21 cellular contexts compared by ENCODE assay signal in genomic region chrX:23841847-23842522, GRCh38.
"Had no signal": no experiment of that assay in that cellular context is flagged by ENCODE, and none has a peak within 500 bp of the region (broad histone marks: within the 10 kb centered on the region; RNA-seq: fewer than 3 reads in every experiment).

No MANE protein-coding gene starts in this region.

- DNase-seq: activated B cell treated with CpG ODN at 0.5 μM for 24 hours; activated CD4-positive, alpha-beta T cell treated with anti-CD3 and anti-CD28 coated beads, Interleukin-2, amount 10 ng/mL, durations not matched to agents 24 days and 14 days; activated CD8-positive, alpha-beta memory T cell treated with anti-CD3 and anti-CD28 coated beads, Interleukin-2, amount 50 U/mL, for 4 hours; activated CD8-positive, alpha-beta T cell treated with anti-CD3 and anti-CD28 coated beads, Interleukin-2, amount 10 ng/mL, durations not matched to agents 7 days and 5 days; activated naive CD8-positive, alpha-beta T cell treated with anti-CD3 and anti-CD28 coated beads, Interleukin-2, amount 10 ng/mL, durations not matched to agents 7 days and 5 days; activated T-cell treated with anti-CD3 and anti-CD28 coated beads, Interleukin-2, amount 50 U/mL, for 48 hours; brain microvascular endothelial cell; effector memory CD4-positive, alpha-beta T cell; gastrocnemius medialis; islet precursor cell; ovary; sigmoid colon; spleen; upper lobe of left lung had no signal

- H3K4me1 ChIP-seq: gastrocnemius medialis, sigmoid colon had no signal

- H3K27me3 Mint-ChIP-seq: activated B cell treated with CpG ODN at 0.5 μM for 24 hours; activated CD4-positive, alpha-beta T cell treated with anti-CD3 and anti-CD28 coated beads, Interleukin-2, amount 10 ng/mL, durations not matched to agents 24 days and 14 days; activated naive CD8-positive, alpha-beta T cell treated with anti-CD3 and anti-CD28 coated beads, Interleukin-2, amount 10 ng/mL, durations not matched to agents 7 days and 5 days; central memory CD8-positive, alpha-beta T cell; stimulated activated naive CD8-positive, alpha-beta T cell treated with anti-CD3 and anti-CD28 coated beads, Interleukin-15, Interleukin-2, amounts not matched to agents 100 ng/mL and 50 ng/mL, for 24 hours had no signal

- H3K9me3 ChIP-seq: gastrocnemius medialis, ovary, sigmoid colon, spleen, suprapubic skin, upper lobe of left lung had no signal

- H3K9me3 Mint-ChIP-seq: activated B cell treated with CpG ODN at 0.5 μM for 24 hours; activated CD4-positive, alpha-beta T cell treated with anti-CD3 and anti-CD28 coated beads, Interleukin-2, amount 10 ng/mL, durations not matched to agents 24 days and 14 days; activated naive CD8-positive, alpha-beta T cell treated with anti-CD3 and anti-CD28 coated beads, Interleukin-2, amount 10 ng/mL, durations not matched to agents 7 days and 5 days; central memory CD8-positive, alpha-beta T cell; mesothelial cell of epicardium; stimulated activated naive CD8-positive, alpha-beta T cell treated with anti-CD3 and anti-CD28 coated beads, Interleukin-15, Interleukin-2, amounts not matched to agents 100 ng/mL and 50 ng/mL, for 24 hours had no signal

- H3K4me1 Mint-ChIP-seq: activated CD4-positive, alpha-beta T cell treated with anti-CD3 and anti-CD28 coated beads, Interleukin-2, amount 10 ng/mL, durations not matched to agents 24 days and 14 days; activated naive CD8-positive, alpha-beta T cell treated with anti-CD3 and anti-CD28 coated beads, Interleukin-2, amount 10 ng/mL, durations not matched to agents 7 days and 5 days; central memory CD8-positive, alpha-beta T cell had no signal

- H3K36me3 ChIP-seq: brain microvascular endothelial cell, gastrocnemius medialis, ovary, sigmoid colon, spleen, suprapubic skin, upper lobe of left lung had no signal

- ATAC-seq: activated CD8-positive, alpha-beta T cell treated with anti-CD3 and anti-CD28 coated beads, Interleukin-2, amount 10 ng/mL, durations not matched to agents 7 days and 5 days; gastrocnemius medialis had no signal

- FAIRE-seq: TTC549 had no signal

- H3K4me3 Mint-ChIP-seq: activated B cell treated with CpG ODN at 0.5 μM for 24 hours; activated CD4-positive, alpha-beta T cell treated with anti-CD3 and anti-CD28 coated beads, Interleukin-2, amount 10 ng/mL, durations not matched to agents 24 days and 14 days; activated CD8-positive, alpha-beta T cell treated with anti-CD3 and anti-CD28 coated beads, Interleukin-2, amount 10 ng/mL, durations not matched to agents 7 days and 5 days; activated naive CD8-positive, alpha-beta T cell treated with anti-CD3 and anti-CD28 coated beads, Interleukin-2, amount 10 ng/mL, durations not matched to agents 7 days and 5 days; central memory CD8-positive, alpha-beta T cell; mesothelial cell of epicardium; stimulated activated naive CD8-positive, alpha-beta T cell treated with anti-CD3 and anti-CD28 coated beads, Interleukin-15, Interleukin-2, amounts not matched to agents 100 ng/mL and 50 ng/mL, for 24 hours had no signal

- H3K27ac Mint-ChIP-seq: activated B cell treated with CpG ODN at 0.5 μM for 24 hours; activated CD4-positive, alpha-beta T cell treated with anti-CD3 and anti-CD28 coated beads, Interleukin-2, amount 10 ng/mL, durations not matched to agents 24 days and 14 days; activated CD8-positive, alpha-beta T cell treated with anti-CD3 and anti-CD28 coated beads, Interleukin-2, amount 10 ng/mL, durations not matched to agents 7 days and 5 days; activated naive CD8-positive, alpha-beta T cell treated with anti-CD3 and anti-CD28 coated beads, Interleukin-2, amount 10 ng/mL, durations not matched to agents 7 days and 5 days; mesothelial cell of epicardium; stimulated activated naive CD8-positive, alpha-beta T cell treated with anti-CD3 and anti-CD28 coated beads, Interleukin-15, Interleukin-2, amounts not matched to agents 100 ng/mL and 50 ng/mL, for 24 hours had no signal

- H3K4me3 ChIP-seq: gastrocnemius medialis, lung, ovary, sigmoid colon, spleen, suprapubic skin, upper lobe of left lung had no signal

- H3K27ac ChIP-seq: brain microvascular endothelial cell, epithelial cell of prostate, gastrocnemius medialis, ovary, sigmoid colon, spleen, suprapubic skin, upper lobe of left lung had no signal

- H3K27me3 ChIP-seq: brain microvascular endothelial cell, gastrocnemius medialis, ovary, sigmoid colon, spleen, suprapubic skin, upper lobe of left lung had no signal
